Comparison of ENCODE assay signal across 25 cellular contexts in genomic region chr6:4554645-4555044, GRCh38.
"Had no signal": no experiment of that assay in that cellular context is flagged by ENCODE, and none has a peak within 500 bp of the region (broad histone marks: within the 10 kb centered on the region; RNA-seq: fewer than 3 reads in every experiment).

No MANE protein-coding gene starts in this region.

- H2AFZ ChIP-seq: neural progenitor cell, parathyroid adenoma had no signal

- H3K27me3 ChIP-seq: neural progenitor cell, ovary, stomach, thyroid gland, tibial nerve, upper lobe of left lung, vagina had no signal

- H3K27ac ChIP-seq: neural progenitor cell, ovary, parathyroid adenoma, psoas muscle, stomach, thoracic aorta, thyroid gland, tibial nerve, upper lobe of left lung, vagina had no signal

- FAIRE-seq: small intestine, urothelium cell line had no signal

- H3K36me3 ChIP-seq: neural progenitor cell, ovary, stomach, thoracic aorta, thyroid gland, tibial nerve, upper lobe of left lung, vagina had no signal

- H3K4me2 ChIP-seq: neural progenitor cell had no signal

- H3K9me3 ChIP-seq: ovary, psoas muscle, stomach, thoracic aorta, thyroid gland, tibial nerve, upper lobe of left lung, vagina had no signal

- DNase-seq: natural killer cell; occipital lobe; ovary; posterior cingulate gyrus; psoas muscle; right cardiac atrium; small intestine; stimulated activated CD4-positive, alpha-beta T cell treated with anti-CD3 and anti-CD28 coated beads, Interleukin-15, amount 100 ng/mL, for 24 hours; stimulated activated CD4-positive, alpha-beta T cell treated with anti-CD3 and anti-CD28 coated beads, Interleukin-2, amount 100 ng/mL, for 24 hours; stimulated activated CD4-positive, alpha-beta T cell treated with anti-CD3 and anti-CD28 coated beads, Interleukin-2, amount 100 ng/mL, for 48 hours; stimulated activated CD4-positive, alpha-beta T cell treated with anti-CD3 and anti-CD28 coated beads, Interleukin-4, amount 100 ng/mL, for 24 hours; stimulated activated naive B cell treated with anti-CD40 and anti-IgM and Interleukin-4, amounts not matched to agents 10 μg/mL and 1 μg/mL and 100 μg/mL, for 72 hours; stimulated activated naive CD4-positive, alpha-beta T cell treated with Interleukin-2 at 50 U/mL for 16 hours; stomach; thyroid gland; trophoblast cell; upper lobe of left lung had no signal

- H3K4me3 ChIP-seq: neural progenitor cell, ovary, psoas muscle, stomach, thoracic aorta, thyroid gland, tibial nerve, upper lobe of left lung, vagina had no signal

- H3K9ac ChIP-seq: neural progenitor cell, parathyroid adenoma had no signal

- H3K79me2 ChIP-seq: parathyroid adenoma had no signal

- ATAC-seq: natural killer cell; right cardiac atrium; sciatic nerve; stimulated activated effector memory CD8-positive, alpha-beta T cell treated with anti-CD3 and anti-CD28 coated beads, Interleukin-12 subunit alpha, Interleukin-12 subunit beta, amount 100 ng/mL, for 72 hours; stimulated activated naive B cell treated with anti-CD40 and anti-IgM and Interleukin-4, amounts not matched to agents 10 μg/mL and 1 μg/mL and 100 μg/mL, for 72 hours had no signal

- H3K4me1 ChIP-seq: neural progenitor cell, parathyroid adenoma, psoas muscle, stomach, thyroid gland, tibial nerve, upper lobe of left lung, vagina had no signal
